8 cellular contexts compared by ENCODE assay signal in the genomic region with DNA sequence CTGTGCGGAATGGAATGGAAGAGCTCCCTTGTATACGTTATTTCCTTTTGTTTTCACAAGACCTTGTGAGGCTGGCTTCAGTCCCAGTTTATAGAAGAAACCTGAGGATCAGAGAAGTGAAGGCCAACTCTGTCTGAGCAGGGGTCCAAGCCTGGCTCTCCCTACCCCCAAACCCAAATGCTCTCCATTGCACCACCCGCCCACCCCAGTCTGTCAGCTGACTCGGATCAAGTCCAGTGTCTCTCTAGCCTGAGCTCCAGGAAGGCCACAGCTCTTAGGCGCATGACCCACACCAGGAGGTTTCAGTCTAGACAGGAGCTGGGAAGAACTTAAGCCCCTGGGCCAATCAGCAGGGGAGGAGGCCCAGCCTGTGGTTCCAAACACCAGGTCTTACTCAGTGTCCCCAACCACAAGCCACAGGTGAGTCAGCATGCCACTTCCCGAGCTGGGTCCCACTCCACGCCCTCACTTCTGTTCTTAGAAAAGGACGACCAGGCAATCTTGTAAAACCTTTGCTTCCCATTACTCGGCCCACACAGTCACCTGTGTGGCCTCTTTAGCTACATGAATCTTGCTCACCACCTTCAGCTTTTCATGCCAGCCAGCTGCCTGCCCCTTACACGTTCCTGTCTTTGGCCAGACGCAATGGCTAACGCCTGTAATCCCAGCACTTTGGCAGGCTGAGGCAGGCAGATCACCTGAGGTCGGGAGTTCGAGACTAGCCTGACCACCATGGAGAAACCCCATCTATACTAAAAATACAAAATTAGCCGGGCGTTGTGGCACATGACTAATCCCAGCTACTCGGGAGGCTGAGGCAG. TPM values are rescaled to one million over a fixed set of nuclear protein-coding genes. Genes with fewer than 3 reads are reported as not detected.
A peak's percentile ranks its signal among the peaks of the same experiment; 100 is the strongest.
DNase-seq lines count a peak whose midpoint lies in the region; ATAC-seq and TF ChIP-seq lines count a peak whose summit lies in the region.

No MANE protein-coding gene starts in this region.

- ATAC-seq in HG02678 (IDR thresholded peaks at IDR 0.05; ENCODE audit: unreplicated experiment) (peak; percentile 50), heart right ventricle (peak in 1 of 8 donors; percentile 6)
- ATAC-seq in activated T-helper 17 cell treated with anti-CD3 and anti-CD28 coated beads, Interleukin-2, amount 50 U/mL, for 72 hours (replicated peaks): peak; percentile 93

- H3K36me3 Mint-ChIP-seq in activated T-helper 17 cell treated with anti-CD3 and anti-CD28 coated beads, Interleukin-2, amount 50 U/mL, for 72 hours (ENCODE audit: low read depth): peaks cover 8% of the 10 kb centered on the region
- H3K36me3 Mint-ChIP-seq in neural progenitor cell (peaks cover 10% of the 10 kb centered on the region), nephron progenitor cell (ENCODE audit: low read depth) (peaks cover 27% of the 10 kb centered on the region)

- H3F3A ChIP-seq in PC-9 (ENCODE audit: insufficient read depth, low read depth): peaks cover 29% of the 10 kb centered on the region
- no peaks in the 10 kb centered on the region for H3F3A ChIP-seq in neural progenitor cell (ENCODE audit: low read depth)

- H3K27me3 ChIP-seq in PC-9 (ENCODE audit: insufficient read depth, low read depth) (no peaks in the 10 kb centered on the region), heart right ventricle (no peaks in the 10 kb centered on the region), neural progenitor cell (no peaks in the 10 kb centered on the region)

- no peaks in the 10 kb centered on the region for H4K20me1 ChIP-seq in PC-9 (ENCODE audit: insufficient read depth)
- no peaks in the 10 kb centered on the region for H4K20me1 ChIP-seq in neural progenitor cell (ENCODE audit: low read depth)

- peak overlapping the region; percentile 76 for H3K4me3 Mint-ChIP-seq in activated T-helper 17 cell treated with anti-CD3 and anti-CD28 coated beads, Interleukin-2, amount 50 U/mL, for 72 hours
- H3K4me3 Mint-ChIP-seq in neural progenitor cell (no peak overlapping the region), nephron progenitor cell (no peak overlapping the region)

- POLR2A ChIA-PET in PC-9 (lab: Charles Lee; ENCODE audit: unreplicated experiment): interaction anchor here (0.6 to 0.7 kb wide), 5 partner anchors 10 to 105 kb away, joined by 3 to 9 read pairs (median 3); no protein-coding TSS in a partner anchor

- CTCF ChIA-PET in PC-9 (lab: Charles Lee): interaction anchor here (0.6 to 1.4 kb wide), 5 partner anchors 12 to 351 kb away, joined by 3 to 10 read pairs (median 4); no protein-coding TSS in a partner anchor

- peak; percentile 57 for DNase-seq in GM03348 (ENCODE audit: low spot score)
- peak; percentile 91 to 98 for DNase-seq in PC-9
- no peak for DNase-seq in heart right ventricle
- peak; percentile 86 to 95 for DNase-seq in stimulated activated CD4-positive, alpha-beta T cell treated with anti-CD3 and anti-CD28 coated beads, Interleukin-4, amount 100 ng/mL, for 48 hours (ENCODE audit: low read depth in 2 of 2)
- no peak for DNase-seq in neural progenitor cell (ENCODE audit: low spot score)
- no peak for DNase-seq in nephron progenitor cell

- H2AFZ ChIP-seq in PC-9 (no peak overlapping the region), neural progenitor cell (replicated peaks) (no peak overlapping the region)

- intact Hi-C loops in PC-9 (cut with micrococcal nuclease; ENCODE audit: unreplicated experiment): loop anchor here (1.0 to 2.0 kb wide), 2 partner anchors 14 to 31 kb away; a partner anchor contains a TSS
- intact Hi-C loops in heart right ventricle (cut with DNase I): loop anchor here in 1 of 10 donors (2.0 kb wide), 1 partner anchor 23 kb away; no protein-coding TSS in a partner anchor

- peaks cover 49% of the 10 kb centered on the region for H3K4me1 ChIP-seq in PC-9 (replicated peaks; ENCODE audit: insufficient read depth)
- H3K4me1 ChIP-seq in heart right ventricle: peaks cover 15 to 99% (median 74%) of the 10 kb centered on the region in 9 donors
- H3K4me1 ChIP-seq in neural progenitor cell: peaks cover 7% of the 10 kb centered on the region

- 85 to 88% methylated on average over 17 of the region's 17 CpGs for WGBS in heart right ventricle, 2 donors

- H3K4me2 ChIP-seq in PC-9 (peak overlapping the region; percentile 50), neural progenitor cell (no peak overlapping the region)

- no peak overlapping the region for H3K9ac ChIP-seq in neural progenitor cell

- H3K79me2 ChIP-seq in PC-9 (ENCODE audit: low read depth): no peaks in the 10 kb centered on the region
- no peaks in the 10 kb centered on the region for H3K79me2 ChIP-seq in neural progenitor cell (ENCODE audit: low read depth)

- H3K9me2 ChIP-seq in PC-9 (ENCODE audit: insufficient read depth): no peaks in the 10 kb centered on the region

- H3K27ac ChIP-seq in PC-9 (peak overlapping the region; percentile 82), heart right ventricle (peak overlapping the region in 6 of 10 donors; percentile 41 to 100 (median 98)), neural progenitor cell (no peak overlapping the region)

- H3K36me3 ChIP-seq in PC-9 (ENCODE audit: low read depth) (no peaks in the 10 kb centered on the region), heart right ventricle (peaks cover 0 to 44% (median 4%) of the 10 kb centered on the region in 9 donors), neural progenitor cell (no peaks in the 10 kb centered on the region)

- H3K4me3 ChIP-seq in PC-9: no peak overlapping the region
- H3K4me3 ChIP-seq in heart right ventricle: no peak overlapping the region
- H3K4me3 ChIP-seq in neural progenitor cell: no peak overlapping the region

- TF ChIP-seq CTCF in PC-9 (conservative IDR thresholded peaks at IDR 0.05) (no peak), heart right ventricle (IDR thresholded peaks at IDR 0.05) (no peak), neural progenitor cell (IDR thresholded peaks at IDR 0.05) (no peak), nephron progenitor cell (IDR thresholded peaks at IDR 0.05) (no peak)

- H3K27me3 Mint-ChIP-seq in activated T-helper 17 cell treated with anti-CD3 and anti-CD28 coated beads, Interleukin-2, amount 50 U/mL, for 72 hours: no peaks in the 10 kb centered on the region
- H3K27me3 Mint-ChIP-seq in neural progenitor cell (ENCODE audit: insufficient read depth, low read depth) (peaks cover 3% of the 10 kb centered on the region), nephron progenitor cell (ENCODE audit: low read depth, poor library complexity) (no peaks in the 10 kb centered on the region)

- no TSS peak for BruUV-seq in PC-9 (replicated peaks; lab: Mats Ljungman, UMichigan)

- peak overlapping the region; percentile 91 for H3K27ac Mint-ChIP-seq in activated T-helper 17 cell treated with anti-CD3 and anti-CD28 coated beads, Interleukin-2, amount 50 U/mL, for 72 hours
- no peak overlapping the region for H3K27ac Mint-ChIP-seq in neural progenitor cell
- H3K27ac Mint-ChIP-seq in nephron progenitor cell: no peak overlapping the region

- H3K9me3 ChIP-seq in PC-9 (ENCODE audit: insufficient read depth, low read depth) (no peaks in the 10 kb centered on the region), heart right ventricle (no peaks in the 10 kb centered on the region), neural progenitor cell (ENCODE audit: low read depth) (no peaks in the 10 kb centered on the region)

- no peaks in the 10 kb centered on the region for H3K9me3 Mint-ChIP-seq in activated T-helper 17 cell treated with anti-CD3 and anti-CD28 coated beads, Interleukin-2, amount 50 U/mL, for 72 hours
- no peaks in the 10 kb centered on the region for H3K9me3 Mint-ChIP-seq in neural progenitor cell
- H3K9me3 Mint-ChIP-seq in nephron progenitor cell: no peaks in the 10 kb centered on the region

- H3K4me1 Mint-ChIP-seq in activated T-helper 17 cell treated with anti-CD3 and anti-CD28 coated beads, Interleukin-2, amount 50 U/mL, for 72 hours: peaks cover 55% of the 10 kb centered on the region
- H3K4me1 Mint-ChIP-seq in neural progenitor cell (peaks cover 16% of the 10 kb centered on the region), nephron progenitor cell (peaks cover 8% of the 10 kb centered on the region)

RNA-seq across cellular contexts. Expression of a gene that starts 27.8 kb away (rescaled TPM):
- total RNA-seq in PC-9 (2021) (20.1 and 20.9 TPM in 2 replicates), heart right ventricle (10 to 100 TPM; 16.0 to 26.0 (median 21.4) TPM), neural progenitor cell (ENCODE audit: low replicate concordance) (7.1 and 7.3 TPM in 2 replicates)
- 1 to 10 TPM; 5.7 to 6.6 TPM for total RNA-seq in activated T-helper 17 cell treated with anti-CD3 and anti-CD28 coated beads, Interleukin-2, amount 50 U/mL, for 72 hours
- 10 to 100 TPM in 1 of 2 donors, 1 to 10 TPM in 1; 8.0 to 13.6 TPM for polyA plus RNA-seq in heart right ventricle

RNA-seq across cellular contexts. Expression of a gene that starts 30.2 kb away (rescaled TPM):
- 77.1 and 86.4 TPM in 2 replicates for total RNA-seq in PC-9 (2021)
- total RNA-seq in activated T-helper 17 cell treated with anti-CD3 and anti-CD28 coated beads, Interleukin-2, amount 50 U/mL, for 72 hours: 100 to 1,000 TPM; 117 to 155 TPM
- 10 to 100 TPM in 3 of 10 donors, 1 to 10 TPM in 7; 1.6 to 19.9 (median 6.7) TPM for total RNA-seq in heart right ventricle
- 10 to 100 TPM in 1 of 2 donors, 1 to 10 TPM in 1; 6.8 to 24.1 TPM for polyA plus RNA-seq in heart right ventricle
- 33.3 and 38.6 TPM in 2 replicates for total RNA-seq in neural progenitor cell (ENCODE audit: low replicate concordance)

RNA-seq across cellular contexts. Expression of a gene that starts 44.1 kb away (rescaled TPM):
- total RNA-seq in PC-9 (2021) (6.1 and 9.4 TPM in 2 replicates), heart right ventricle (1 to 10 TPM in 5 of 10 donors, under 1 TPM in 5; 0.50 to 2.1 (median 0.98) TPM), neural progenitor cell (ENCODE audit: low replicate concordance) (2.9 TPM in 1 of 2 replicates, not detected in the other)
- total RNA-seq in activated T-helper 17 cell treated with anti-CD3 and anti-CD28 coated beads, Interleukin-2, amount 50 U/mL, for 72 hours: 10 to 100 TPM; 15.8 to 15.9 TPM
- under 1 TPM in 1 of 2 donors, not detected in 1; 0.19 TPM for polyA plus RNA-seq in heart right ventricle

RNA-seq across cellular contexts. Expression of a gene that starts 57.1 kb away (rescaled TPM):
- total RNA-seq in PC-9 (2021) (0.65 TPM in 1 of 2 replicates, not detected in the other), heart right ventricle (under 1 TPM in 4 of 10 donors, not detected in 6; 0.33 to 0.95 (median 0.63) TPM), neural progenitor cell (ENCODE audit: low replicate concordance) (not detected in 2 replicates)
- total RNA-seq in activated T-helper 17 cell treated with anti-CD3 and anti-CD28 coated beads, Interleukin-2, amount 50 U/mL, for 72 hours: 1 to 10 TPM in 1 of 2 donors, under 1 TPM in 1; 0.78 to 1.3 TPM
- polyA plus RNA-seq in heart right ventricle: not detected

Comparison
In these comparisons a context has a peak if more than half of its experiments do, and no peak if none do; other contexts are left out.
1. DNase-seq: peak in GM03348 (single experiment), PC-9 (2 of 2) and stimulated activated CD4-positive, alpha-beta T cell treated with anti-CD3 and anti-CD28 coated beads, Interleukin-4, amount 100 ng/mL, for 48 hours (2 of 2); none in heart right ventricle (0 of 2), neural progenitor cell (single experiment) and nephron progenitor cell (single experiment).